In the genomic region with DNA sequence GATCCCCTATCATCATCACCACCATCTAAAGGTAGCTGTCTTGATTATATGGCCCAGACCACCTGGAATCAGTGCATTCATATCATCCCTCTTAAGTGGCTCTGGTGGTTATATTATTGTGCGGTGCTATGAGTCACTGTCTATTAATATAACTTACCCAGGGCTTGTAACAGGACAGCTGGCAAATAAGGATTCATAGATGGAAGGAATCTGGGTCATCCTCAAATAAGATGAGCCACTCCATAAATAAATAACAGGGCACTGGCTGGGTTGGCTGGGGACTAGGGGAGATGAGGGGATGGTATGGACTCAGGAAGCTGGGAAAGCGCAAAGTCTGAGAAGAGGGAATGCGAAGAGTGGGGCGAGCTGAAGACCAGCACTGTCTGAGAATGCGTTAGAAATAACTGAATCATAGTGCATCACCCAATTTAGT, we compare ENCODE assay signal across 12 cellular contexts.
DNase-seq lines count a peak whose midpoint lies in the region; ATAC-seq and TF ChIP-seq lines count a peak whose summit lies in the region.
"Had no signal": no experiment of that assay in that cellular context is flagged by ENCODE, and none has a peak within 500 bp of the region (broad histone marks: within the 10 kb centered on the region; RNA-seq: fewer than 3 reads in every experiment).

No MANE protein-coding gene starts in this region.

- ATAC-seq in HG03196 (IDR thresholded peaks at IDR 0.05; ENCODE audit: unreplicated experiment) (no peak), GM19455 (IDR thresholded peaks at IDR 0.05; ENCODE audit: unreplicated experiment) (no peak), HG03039 (IDR thresholded peaks at IDR 0.05; ENCODE audit: unreplicated experiment) (no peak)
- ATAC-seq: CD8-positive, alpha-beta T cell had no signal

- in situ Hi-C loops in astrocyte of the spinal cord (cut with HindIII; ENCODE audit: low sequenced_read_pairs) = no loop called here

- TF ChIP-seq CTCF in astrocyte of the spinal cord (IDR thresholded peaks at IDR 0.05; ENCODE audit: low read depth, low read length) = no peak

- DNase-seq in AG08396 (ENCODE audit: low spot score) (peak; percentile 48), LHCN-M2 (ENCODE audit: low read depth) (peak; percentile 82), astrocyte of the spinal cord (ENCODE audit: low read depth, low spot score) (peak; percentile 86), iris pigment epithelial cell (ENCODE audit: low read depth) (peak; percentile 87)
- no peak for DNase-seq in activated effector memory CD4-positive, alpha-beta T cell treated with Interleukin-2 at 50 U/mL for 16 hours
- DNase-seq: CD8-positive, alpha-beta T cell; testis; WERI-Rb-1 had no signal

- no peak overlapping the region for H3K4me3 ChIP-seq in astrocyte of the spinal cord (ENCODE audit: low read depth, low read length)
- H3K4me3 ChIP-seq: HAP-1, testis had no signal
